Comparison of ENCODE assay signal across 1 cellular context in genomic region chr3:138915503-138916498, GRCh38.
A peak's percentile ranks its signal among the peaks of the same experiment; 100 is the strongest.
TF ChIP-seq lines count a peak whose summit lies in the region.

No MANE protein-coding gene starts in this region.

TF ChIP-seq in GM12878, 131 proteins besides CTCF, POLR2A, EP300 and RAD21 (continued from another document):
- no peak for TF ChIP-seq HSF1 (IDR thresholded peaks at IDR 0.05; ENCODE audit: low read depth, low read length)
- TF ChIP-seq FOXM1 (IDR thresholded peaks at IDR 0.05; ENCODE audit: low read depth, low read length): no peak
- TF ChIP-seq ZNF24 (IDR thresholded peaks at IDR 0.05): 0 out of 2 replicates have a peak, but pooled peaks have one; percentile 20
- TF ChIP-seq SMAD5 (IDR thresholded peaks at IDR 0.05; ENCODE audit: low read depth): no peak
- peak; percentile 58; the same call in 1 of the 2 replicates for TF ChIP-seq SIN3A (IDR thresholded peaks at IDR 0.05; ENCODE audit: low read depth, low read length)
- TF ChIP-seq SREBF1 (IDR thresholded peaks at IDR 0.05; ENCODE audit: low read length): no peak
- TF ChIP-seq BHLHE40 (IDR thresholded peaks at IDR 0.05; ENCODE audit: borderline replicate concordance in 1 of 2, low read depth in 2 of 2, low read length in 1 of 2): no peak; a peak in 1 of 4 replicates
- TF ChIP-seq NRF1 (conservative IDR thresholded peaks at IDR 0.05; ENCODE audit: low read depth, low read length): no peak
- TF ChIP-seq FOS (IDR thresholded peaks at IDR 0.05; ENCODE audit: borderline replicate concordance, extremely low read depth, insufficient read length): no peak
- TF ChIP-seq HDAC2 (IDR thresholded peaks at IDR 0.05): no peak
- TF ChIP-seq KDM1A (IDR thresholded peaks at IDR 0.05; ENCODE audit: borderline replicate concordance): no peak
- TF ChIP-seq DPF2 (IDR thresholded peaks at IDR 0.05): peak; percentile 32; the same call in 1 of the 2 replicates
- no peak for TF ChIP-seq MEF2A (IDR thresholded peaks at IDR 0.05; ENCODE audit: insufficient read depth, low read depth, low read length)
- 0 out of 2 replicates have a peak, but pooled peaks have one; percentile 35 for TF ChIP-seq HDGF (IDR thresholded peaks at IDR 0.05)
- no peak for TF ChIP-seq TAF1 (IDR thresholded peaks at IDR 0.05; ENCODE audit: borderline replicate concordance, low read depth, low read length)
- TF ChIP-seq SMC3 (IDR thresholded peaks at IDR 0.05; ENCODE audit: borderline replicate concordance, low read length): peak; percentile 89
- 0 out of 2 replicates have a peak, but pooled peaks have one; percentile 17 for TF ChIP-seq CREM (IDR thresholded peaks at IDR 0.05; ENCODE audit: low read depth)
- no peak for TF ChIP-seq HDAC6 (IDR thresholded peaks at IDR 0.05; ENCODE audit: unreplicated experiment)
- TF ChIP-seq RUNX3 (IDR thresholded peaks at IDR 0.05; ENCODE audit: low read length): peak; percentile 62
- TF ChIP-seq CBFB (IDR thresholded peaks at IDR 0.05; ENCODE audit: low read depth): peak; percentile 46; the same call in 1 of the 2 replicates
- TF ChIP-seq RB1 (IDR thresholded peaks at IDR 0.05; ENCODE audit: borderline replicate concordance): peak; percentile 30; the same call in 1 of the 2 replicates
- no peak for TF ChIP-seq NFYA (IDR thresholded peaks at IDR 0.05; ENCODE audit: borderline replicate concordance, low read depth, low read length)
- no peak for TF ChIP-seq ZBED1 (IDR thresholded peaks at IDR 0.05; ENCODE audit: borderline replicate concordance)
- TF ChIP-seq JUND (IDR thresholded peaks at IDR 0.05; ENCODE audit: low read depth, low read length): no peak
- TF ChIP-seq SMARCA5 (IDR thresholded peaks at IDR 0.05): peak; percentile 46; the same call in 1 of the 2 replicates
- TF ChIP-seq POU2F2 (IDR thresholded peaks at IDR 0.05; ENCODE audit: borderline replicate concordance, low read depth, low read length): no peak
- TF ChIP-seq, protein P1, sequence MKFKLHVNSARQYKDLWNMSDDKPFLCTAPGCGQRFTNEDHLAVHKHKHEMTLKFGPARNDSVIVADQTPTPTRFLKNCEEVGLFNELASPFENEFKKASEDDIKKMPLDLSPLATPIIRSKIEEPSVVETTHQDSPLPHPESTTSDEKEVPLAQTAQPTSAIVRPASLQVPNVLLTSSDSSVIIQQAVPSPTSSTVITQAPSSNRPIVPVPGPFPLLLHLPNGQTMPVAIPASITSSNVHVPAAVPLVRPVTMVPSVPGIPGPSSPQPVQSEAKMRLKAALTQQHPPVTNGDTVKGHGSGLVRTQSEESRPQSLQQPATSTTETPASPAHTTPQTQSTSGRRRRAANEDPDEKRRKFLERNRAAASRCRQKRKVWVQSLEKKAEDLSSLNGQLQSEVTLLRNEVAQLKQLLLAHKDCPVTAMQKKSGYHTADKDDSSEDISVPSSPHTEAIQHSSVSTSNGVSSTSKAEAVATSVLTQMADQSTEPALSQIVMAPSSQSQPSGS (IDR thresholded peaks at IDR 0.05; ENCODE audit: low read length): no peak
- 0 out of 2 replicates have a peak, but pooled peaks have one; percentile 7 for TF ChIP-seq TCF3 (IDR thresholded peaks at IDR 0.05; ENCODE audit: borderline replicate concordance, insufficient read depth, low read depth, low read length)
- TF ChIP-seq SPI1 (IDR thresholded peaks at IDR 0.05; ENCODE audit: borderline replicate concordance, insufficient read depth, low read depth, low read length): peak; percentile 64; the same call in 1 of the 2 replicates
- no peak for TF ChIP-seq ZNF217 (IDR thresholded peaks at IDR 0.05)
- TF ChIP-seq TBL1XR1 (IDR thresholded peaks at IDR 0.05; ENCODE audit: low read depth, low read length): no peak
- no peak for TF ChIP-seq SREBF2 (IDR thresholded peaks at IDR 0.05; ENCODE audit: low read length)
- TF ChIP-seq RAD51 (IDR thresholded peaks at IDR 0.05): no peak
- TF ChIP-seq RELB (IDR thresholded peaks at IDR 0.05; ENCODE audit: low read depth): 0 out of 2 replicates have a peak, but pooled peaks have one; percentile 19
- no peak for TF ChIP-seq POLR2AphosphoS2 (IDR thresholded peaks at IDR 0.05; ENCODE audit: low read depth, low read length)
- TF ChIP-seq MTA2 (IDR thresholded peaks at IDR 0.05; ENCODE audit: low read depth): peak; percentile 49; the same call in 1 of the 2 replicates
- no peak for TF ChIP-seq CBX3 (IDR thresholded peaks at IDR 0.05; ENCODE audit: borderline replicate concordance, low read depth)
- TF ChIP-seq MYB (IDR thresholded peaks at IDR 0.05; ENCODE audit: borderline replicate concordance, low read depth, low read length): no peak
TF ChIP-seq in GM12878: peak in this region for 30.
